7 cellular contexts compared by ENCODE assay signal in genomic region chr11:124740277-124740882, GRCh38. TPM values are rescaled to one million over a fixed set of nuclear protein-coding genes. Genes with fewer than 3 reads are reported as not detected.
DNase-seq lines count a peak whose midpoint lies in the region; ATAC-seq and TF ChIP-seq lines count a peak whose summit lies in the region.

No MANE protein-coding gene starts in this region.

- H3K9me3 Mint-ChIP-seq in activated CD8-positive, alpha-beta T cell treated with anti-CD3 and anti-CD28 coated beads for 36 hours, result no peaks in the 10 kb centered on the region

- peaks cover 1% of the 10 kb centered on the region for H3K36me3 Mint-ChIP-seq in activated CD8-positive, alpha-beta T cell treated with anti-CD3 and anti-CD28 coated beads for 36 hours (ENCODE audit: low read depth)

- peak overlapping the region; percentile 54 to 69 (median 59) for H3K4me3 ChIP-seq in esophagus muscularis mucosa

- H3K4me3 Mint-ChIP-seq in activated CD8-positive, alpha-beta T cell treated with anti-CD3 and anti-CD28 coated beads for 36 hours, result peak overlapping the region; percentile 79

- H3K27me3 Mint-ChIP-seq in activated CD8-positive, alpha-beta T cell treated with anti-CD3 and anti-CD28 coated beads for 36 hours, result peaks cover 15% of the 10 kb centered on the region

- H3K4me1 ChIP-seq in esophagus muscularis mucosa, result peaks cover 13 to 23% (median 22%) of the 10 kb centered on the region in 4 donors

- peak; percentile 65 for TF ChIP-seq CTCF in activated CD8-positive, alpha-beta T cell treated with anti-CD3 and anti-CD28 coated beads for 36 hours (IDR thresholded peaks at IDR 0.05)
- TF ChIP-seq CTCF in esophagus muscularis mucosa (IDR thresholded peaks at IDR 0.05) (peak in 1 of 3 experiments; percentile 51), omental fat pad (IDR thresholded peaks at IDR 0.05) (peak in 1 of 3 donors; percentile 4)

- TF ChIP-seq POLR2A in esophagus muscularis mucosa (IDR thresholded peaks at IDR 0.05; ENCODE audit: low read depth), result no peak

- no peak overlapping the region for H3K27ac Mint-ChIP-seq in activated CD8-positive, alpha-beta T cell treated with anti-CD3 and anti-CD28 coated beads for 36 hours

- H3K9me3 ChIP-seq in esophagus muscularis mucosa, result no peaks in the 10 kb centered on the region

- intact Hi-C loops in activated CD8-positive, alpha-beta T cell treated with anti-CD3 and anti-CD28 coated beads for 36 hours (cut with micrococcal nuclease), result no loop called here
- intact Hi-C loops in esophagus muscularis mucosa (cut with DNase I), result loop anchor here (5.0 kb wide), 1 partner anchor 68 kb away; the partner anchor contains the start of genes SIAE and SPA17

- H3K27me3 ChIP-seq in esophagus muscularis mucosa, result peaks cover 7 to 94% (median 28%) of the 10 kb centered on the region in 4 donors

- peaks cover 16% of the 10 kb centered on the region for H3K4me1 Mint-ChIP-seq in activated CD8-positive, alpha-beta T cell treated with anti-CD3 and anti-CD28 coated beads for 36 hours (ENCODE audit: low read depth)

- H3K27ac ChIP-seq in esophagus muscularis mucosa (replicated peaks in 1 of 4), result peak overlapping the region in 1 of 4 donors; percentile 0

- POLR2A ChIA-PET in activated CD8-positive, alpha-beta T cell treated with anti-CD3 and anti-CD28 coated beads for 36 hours (lab: Charles Lee), result interaction anchor here (0.8 to 2.1 kb wide), 2 partner anchors 13 to 18 kb away, joined by 3 to 5 read pairs; no protein-coding TSS in a partner anchor

- TF ChIP-seq EP300 in esophagus muscularis mucosa (IDR thresholded peaks at IDR 0.05), result no peak

- peak; percentile 45 for ATAC-seq in GM18498 (IDR thresholded peaks at IDR 0.05; ENCODE audit: unreplicated experiment)
- ATAC-seq in HG02610 (IDR thresholded peaks at IDR 0.05; ENCODE audit: unreplicated experiment), result peak; percentile 31
- peak; percentile 68 for ATAC-seq in activated CD8-positive, alpha-beta T cell treated with anti-CD3 and anti-CD28 coated beads for 36 hours
- ATAC-seq in omental fat pad (ENCODE audit: low FRiP score), result peak; percentile 20

- 9% methylated on average over 12 of the region's 37 CpGs for WGBS in esophagus muscularis mucosa

- H3K36me3 ChIP-seq in esophagus muscularis mucosa, result no peaks in the 10 kb centered on the region

- CTCF ChIA-PET in activated CD8-positive, alpha-beta T cell treated with anti-CD3 and anti-CD28 coated beads for 36 hours (lab: Charles Lee), result interaction anchor here (0.6 to 9.5 kb wide), 15 partner anchors 8 to 98 kb away, joined by 3 to 77 read pairs (median 3); no protein-coding TSS in a partner anchor

- peak; percentile 60 for DNase-seq in NCI-H2227 (lab: John Stamatoyannopoulos, UW; ENCODE audit: unreplicated experiment)
- DNase-seq in activated CD8-positive, alpha-beta T cell treated with anti-CD3 and anti-CD28 coated beads for 36 hours, result peak; percentile 82
- no peak for DNase-seq in esophagus muscularis mucosa (ENCODE audit: extremely low spot score)
- DNase-seq in omental fat pad (ENCODE audit: low spot score), result no peak
- DNase-seq in 8988T, result no peak

RNA-seq across cellular contexts. Expression of gene NRGN, which starts 0.6 kb away (rescaled TPM):
- 1 to 10 TPM; 5.7 to 6.4 TPM for total RNA-seq in activated CD8-positive, alpha-beta T cell treated with anti-CD3 and anti-CD28 coated beads for 36 hours
- total RNA-seq in esophagus muscularis mucosa (1 to 10 TPM; 1.4 to 2.3 (median 1.6) TPM), omental fat pad (1 to 10 TPM; 1.0 to 3.2 (median 2.0) TPM)

RNA-seq across cellular contexts. Expression of gene VSIG2, which starts 11.7 kb away (rescaled TPM):
- under 1 TPM in 1 of 2 experiments, not detected in 1; 0.32 TPM for total RNA-seq in activated CD8-positive, alpha-beta T cell treated with anti-CD3 and anti-CD28 coated beads for 36 hours
- total RNA-seq in esophagus muscularis mucosa (under 1 TPM in 1 of 4 donors, not detected in 3; 0.29 TPM), omental fat pad (10 to 100 TPM in 1 of 4 donors, 1 to 10 TPM in 3; 1.4 to 14.1 (median 3.9) TPM)

RNA-seq across cellular contexts. Expression of gene ESAM, which starts 21.7 kb away (rescaled TPM):
- total RNA-seq in activated CD8-positive, alpha-beta T cell treated with anti-CD3 and anti-CD28 coated beads for 36 hours, result under 1 TPM; 0.60 to 0.65 TPM
- total RNA-seq in esophagus muscularis mucosa, result 10 to 100 TPM; 10.8 to 52.8 (median 41.1) TPM
- 100 to 1,000 TPM in 1 of 4 donors, 10 to 100 TPM in 3; 23.0 to 116 (median 62.6) TPM for total RNA-seq in omental fat pad

RNA-seq across cellular contexts. Expression of gene MSANTD2, which starts 59.8 kb away (rescaled TPM):
- 1 to 10 TPM; 5.8 to 7.3 TPM for total RNA-seq in activated CD8-positive, alpha-beta T cell treated with anti-CD3 and anti-CD28 coated beads for 36 hours
- 10 to 100 TPM in 3 of 4 donors, 1 to 10 TPM in 1; 9.6 to 14.0 (median 12.1) TPM for total RNA-seq in esophagus muscularis mucosa
- 10 to 100 TPM; 12.9 to 27.1 (median 16.2) TPM for total RNA-seq in omental fat pad

Comparison
In these comparisons a context has a peak if more than half of its experiments do, and no peak if none do; other contexts are left out.
1. DNase-seq: peak in NCI-H2227 (single experiment) and activated CD8-positive, alpha-beta T cell treated with anti-CD3 and anti-CD28 coated beads for 36 hours (single experiment); none in esophagus muscularis mucosa (single experiment), omental fat pad (single experiment) and 8988T (single experiment).
2. RNA of gene ESAM, which starts 21.7 kb away (total RNA-seq): 23.0 to 116 TPM in omental fat pad and 10.8 to 52.8 TPM in esophagus muscularis mucosa; 0.60 to 0.65 TPM in activated CD8-positive, alpha-beta T cell treated with anti-CD3 and anti-CD28 coated beads for 36 hours; every median in the first group is over 4 times any median in the second.
3. Peak in every context shown above with its lines, with median percentiles within 50 percentile points of each other: ATAC-seq.